14 cellular contexts compared by ENCODE assay signal in genomic region chr11:15663778-15664218, GRCh38.
DNase-seq lines count a peak whose midpoint lies in the region; ATAC-seq, FAIRE-seq and TF ChIP-seq lines count a peak whose summit lies in the region.
"Had no signal": no experiment of that assay in that cellular context is flagged by ENCODE, and none has a peak within 500 bp of the region (broad histone marks: within the 10 kb centered on the region; RNA-seq: fewer than 3 reads in every experiment).

No MANE protein-coding gene starts in this region.

- no peaks in the 10 kb centered on the region for H3K9me3 ChIP-seq in body of pancreas
- H3K9me3 ChIP-seq in pancreas, result no peaks in the 10 kb centered on the region

- ATAC-seq in body of pancreas (peak; percentile 60), pancreas (peak; percentile 55 to 83 (median 74)), GM21619 (IDR thresholded peaks at IDR 0.05; ENCODE audit: unreplicated experiment) (no peak)
- ATAC-seq: activated CD4-positive, alpha-beta T cell treated with anti-CD3 and anti-CD28 coated beads for 36 hours had no signal

- H3K27me3 ChIP-seq in body of pancreas (no peaks in the 10 kb centered on the region), pancreas (no peaks in the 10 kb centered on the region)

- intact Hi-C loops in body of pancreas (cut with DNase I) (no loop called here), pancreas (cut with DNase I) (no loop called here)

- H3K4me1 ChIP-seq in body of pancreas, result peaks cover 31% of the 10 kb centered on the region
- H3K4me1 ChIP-seq in pancreas, result peaks cover 5 to 19% (median 10%) of the 10 kb centered on the region in 3 donors

- H3K4me3 ChIP-seq in body of pancreas, result no peak overlapping the region
- no peak overlapping the region for H3K4me3 ChIP-seq in pancreas

- FAIRE-seq in pancreas (lab: Jason Lieb, UNC), result no peak
- FAIRE-seq in GM12891 (lab: Jason Lieb, UNC), result no peak
- FAIRE-seq: urothelium cell line had no signal

- WGBS in body of pancreas, 2 donors, result 16 to 25% methylated on average over 7 of the region's 7 CpGs
- 11 to 15% methylated on average over 7 of the region's 7 CpGs for WGBS in pancreas, 2 donors

- DNase-seq in DMS153 (lab: John Stamatoyannopoulos, UW) (peak; percentile 40), DMS153 treated with DMSO at 0.1 percent for 48 hours (lab: John Stamatoyannopoulos, UW; ENCODE audit: unreplicated experiment) (no peak), NCI-H2029 (lab: John Stamatoyannopoulos, UW) (peak; percentile 46), body of pancreas (peak in 3 of 4 donors; percentile 14 to 35 (median 30)), pancreas (peak in 2 of 6 donors; percentile 12 to 15), GM12891 (ENCODE audit: insufficient read length, low spot score) (no peak), GM13977 (ENCODE audit: low spot score) (no peak)
- DNase-seq: activated CD4-positive, alpha-beta T cell treated with anti-CD3 and anti-CD28 coated beads for 36 hours; activated naive CD4-positive, alpha-beta T cell treated with anti-CD3 and anti-CD28 coated beads, Interleukin-2, amount 10 ng/mL, durations not matched to agents 7 days and 5 days; HCEC 1CT; NCI-H1048; SIG-M5 had no signal

- H3K27ac ChIP-seq in body of pancreas (peak overlapping the region; percentile 16 to 46 (median 32)), pancreas (peak overlapping the region in 2 of 4 donors; percentile 31 to 33)

- TF ChIP-seq POLR2A in body of pancreas (IDR thresholded peaks at IDR 0.05), result no peak
- TF ChIP-seq POLR2A in GM12891 (IDR thresholded peaks at IDR 0.05; ENCODE audit: low read depth, low read length), result no peak

- H3K36me3 ChIP-seq in body of pancreas (replicated peaks in 1 of 2; ENCODE audit: insufficient read depth in 1 of 2, low read depth in 2 of 2) (no peaks in the 10 kb centered on the region), pancreas (no peaks in the 10 kb centered on the region)

- no peak for TF ChIP-seq CTCF in body of pancreas (IDR thresholded peaks at IDR 0.05)
- no peak for TF ChIP-seq CTCF in pancreas (IDR thresholded peaks at IDR 0.05)
- no peak for TF ChIP-seq CTCF in GM13977 (IDR thresholded peaks at IDR 0.05; ENCODE audit: extremely low read depth, insufficient read depth, missing control alignments)

- in situ Hi-C loops in GM13977 (cut with MboI; ENCODE audit: low pct_unique_long_range_greater_than_20kb, low sequenced_read_pairs, unreplicated experiment), result no loop called here

TF ChIP-seq in GM12891, 5 proteins besides CTCF, POLR2A, EP300 and RAD21:
- TF ChIP-seq POU2F2 (IDR thresholded peaks at IDR 0.05; ENCODE audit: low read depth, low read length), result no peak
TF ChIP-seq in GM12891: peak in this region for 0.

Comparison
In these comparisons a context has a peak if more than half of its experiments do, and no peak if none do; other contexts are left out.
1. DNase-seq: peak in DMS153 (single experiment), NCI-H2029 (single experiment) and body of pancreas (3 of 4); none in DMS153 treated with DMSO at 0.1 percent for 48 hours (single experiment), GM12891 (single experiment) and GM13977 (single experiment).